In genomic region chr20:47489448-47489872, GRCh38 we compare ENCODE assay signal across 7 cellular contexts. TPM values are rescaled to one million over a fixed set of nuclear protein-coding genes. Genes with fewer than 3 reads are reported as not detected.
DNase-seq lines count a peak whose midpoint lies in the region; ATAC-seq and TF ChIP-seq lines count a peak whose summit lies in the region.

No MANE protein-coding gene starts in this region.

- H3K4me3 Mint-ChIP-seq in activated naive CD8-positive, alpha-beta T cell treated with anti-CD3 and anti-CD28 coated beads for 36 hours, result no peak overlapping the region

- peak overlapping the region; percentile 98 for H3K27ac ChIP-seq in SU-DHL-6 (ENCODE audit: low read depth, low read length)

- TF ChIP-seq CTCF in SU-DHL-6 (IDR thresholded peaks at IDR 0.05; ENCODE audit: insufficient read depth, low read length, poor library complexity, severe bottlenecking), result no peak

- peak; percentile 47 for DNase-seq in Jurkat, Clone E6-1 (ENCODE audit: low read depth, low spot score)
- no peak for DNase-seq in activated naive CD8-positive, alpha-beta T cell treated with anti-CD3 and anti-CD28 coated beads for 36 hours
- DNase-seq in stimulated activated CD4-positive, alpha-beta T cell treated with anti-CD3 and anti-CD28 coated beads, Interleukin-4, amount 100 ng/mL, for 24 hours, result peak; percentile 22
- DNase-seq in HK-2 (ENCODE audit: unreplicated experiment) (no peak), NCI-H82 treated with DMSO at 0.1 percent for 48 hours (lab: John Stamatoyannopoulos, UW; ENCODE audit: unreplicated experiment) (no peak)

- peaks cover 73% of the 10 kb centered on the region for H3K4me1 Mint-ChIP-seq in activated naive CD8-positive, alpha-beta T cell treated with anti-CD3 and anti-CD28 coated beads for 36 hours

- ATAC-seq in HG03159 (IDR thresholded peaks at IDR 0.05; ENCODE audit: unreplicated experiment), result no peak

- H3K27me3 ChIP-seq in SU-DHL-6 (ENCODE audit: low read length), result no peaks in the 10 kb centered on the region

- peaks cover 6% of the 10 kb centered on the region for H3K36me3 Mint-ChIP-seq in activated naive CD8-positive, alpha-beta T cell treated with anti-CD3 and anti-CD28 coated beads for 36 hours

- H3F3A ChIP-seq in SU-DHL-6 (ENCODE audit: insufficient read depth), result peaks cover 79% of the 10 kb centered on the region

- H3K4me2 ChIP-seq in SU-DHL-6 (ENCODE audit: low read depth, low read length, poor library complexity, severe bottlenecking), result peak overlapping the region; percentile 62

- H3K27me3 Mint-ChIP-seq in activated naive CD8-positive, alpha-beta T cell treated with anti-CD3 and anti-CD28 coated beads for 36 hours, result no peaks in the 10 kb centered on the region

- H3K9me3 ChIP-seq in SU-DHL-6 (ENCODE audit: insufficient read depth, low read length), result no peaks in the 10 kb centered on the region

- H3K27ac Mint-ChIP-seq in activated naive CD8-positive, alpha-beta T cell treated with anti-CD3 and anti-CD28 coated beads for 36 hours, result peak overlapping the region; percentile 100

- no peak overlapping the region for H3K9ac ChIP-seq in SU-DHL-6 (ENCODE audit: low read length)

- H3K36me3 ChIP-seq in SU-DHL-6 (ENCODE audit: low read length), result no peaks in the 10 kb centered on the region

- H4K20me1 ChIP-seq in SU-DHL-6 (ENCODE audit: low read depth, low read length), result no peaks in the 10 kb centered on the region

- no peak overlapping the region for H2AFZ ChIP-seq in SU-DHL-6 (ENCODE audit: low read depth, low read length, severe bottlenecking)

- H3K9me3 Mint-ChIP-seq in activated naive CD8-positive, alpha-beta T cell treated with anti-CD3 and anti-CD28 coated beads for 36 hours, result peaks cover 2% of the 10 kb centered on the region

- no peaks in the 10 kb centered on the region for H3K9me2 ChIP-seq in SU-DHL-6 (replicated peaks; ENCODE audit: insufficient read depth, low read length)

- H3K4me3 ChIP-seq in Jurkat, Clone E6-1 (ENCODE audit: low read length), result no peak overlapping the region
- H3K4me3 ChIP-seq in SU-DHL-6 (ENCODE audit: insufficient read depth, low read length, poor library complexity, severe bottlenecking), result no peak overlapping the region

- H3K79me2 ChIP-seq in SU-DHL-6 (ENCODE audit: insufficient read depth, low read length), result no peaks in the 10 kb centered on the region; the same call in 1 of the 2 replicates

RNA-seq across cellular contexts. Expression of gene NCOA3, which starts 12.2 kb away (rescaled TPM):
- 9.4 TPM for polyA plus RNA-seq in Jurkat, Clone E6-1 (2012; ENCODE audit: insufficient read depth, insufficient read length)
- total RNA-seq in activated naive CD8-positive, alpha-beta T cell treated with anti-CD3 and anti-CD28 coated beads for 36 hours, result 10 to 100 TPM; 58.1 to 66.4 TPM

Comparison
In these comparisons a context has a peak if more than half of its experiments do, and no peak if none do; other contexts are left out.
1. DNase-seq: peak in Jurkat, Clone E6-1 (single experiment) and stimulated activated CD4-positive, alpha-beta T cell treated with anti-CD3 and anti-CD28 coated beads, Interleukin-4, amount 100 ng/mL, for 24 hours (single experiment); none in activated naive CD8-positive, alpha-beta T cell treated with anti-CD3 and anti-CD28 coated beads for 36 hours (single experiment), HK-2 (single experiment) and NCI-H82 treated with DMSO at 0.1 percent for 48 hours (single experiment).